ENCODE assay signal across 2 cellular contexts in the genomic region with DNA sequence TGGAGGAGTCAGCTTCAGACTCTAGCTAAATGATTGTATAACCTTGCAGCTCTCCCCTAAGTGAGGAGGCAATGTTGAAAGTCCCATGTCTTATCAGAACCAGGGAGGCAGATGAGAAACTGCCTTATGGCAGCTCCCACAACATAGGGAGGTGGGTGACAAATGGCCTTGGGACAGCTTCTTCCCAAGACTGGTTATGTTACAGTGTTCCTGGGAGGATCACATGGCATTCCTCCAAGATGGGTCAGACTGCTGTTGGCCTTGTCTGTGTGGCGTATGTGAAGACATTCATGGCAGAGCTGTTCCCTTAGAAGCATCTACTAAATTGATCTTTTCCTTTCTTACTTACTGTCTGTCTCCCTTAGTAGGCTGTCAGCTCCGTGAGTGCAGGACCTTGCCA.
TF ChIP-seq lines count a peak whose summit lies in the region.

No MANE protein-coding gene starts in this region.

TF ChIP-seq in SK-N-SH treated with all-trans-retinoic acid at 6 μM for 48 hours, 23 proteins besides CTCF, POLR2A, EP300 and RAD21 (continued from another document):
- TF ChIP-seq RARB (CRISPR knock-in tag; IDR thresholded peaks at IDR 0.05) (no peak), PATZ1 (CRISPR knock-in tag; IDR thresholded peaks at IDR 0.05; ENCODE audit: borderline replicate concordance) (no peak), ESRRG (CRISPR knock-in tag; IDR thresholded peaks at IDR 0.05) (no peak), GLIS3 (CRISPR knock-in tag; IDR thresholded peaks at IDR 0.05) (no peak), CSRNP3 (CRISPR knock-in tag; IDR thresholded peaks at IDR 0.05) (no peak), ZNF565 (CRISPR knock-in tag; conservative IDR thresholded peaks at IDR 0.05; ENCODE audit: low read depth) (no peak), TCF4 (CRISPR knock-in tag; IDR thresholded peaks at IDR 0.05; ENCODE audit: borderline replicate concordance) (no peak), BACH2 (CRISPR knock-in tag; IDR thresholded peaks at IDR 0.05; ENCODE audit: borderline replicate concordance) (no peak), TOX (CRISPR knock-in tag; IDR thresholded peaks at IDR 0.05; ENCODE audit: borderline replicate concordance) (no peak), ARNTL (CRISPR knock-in tag; IDR thresholded peaks at IDR 0.05; ENCODE audit: borderline replicate concordance, low read depth) (no peak)

TF ChIP-seq in SK-N-SH, 30 proteins besides CTCF, POLR2A, EP300 and RAD21 (continued from another document):
- TF ChIP-seq USF1 (IDR thresholded peaks at IDR 0.05; ENCODE audit: borderline replicate concordance, low read depth) = no peak
- TF ChIP-seq POLR2AphosphoS5 (IDR thresholded peaks at IDR 0.05; ENCODE audit: low read depth, low read length) = no peak
